ENCODE assay signal across 24 cellular contexts in genomic region chr10:116792772-116793171, GRCh38. TPM values are rescaled to one million over a fixed set of nuclear protein-coding genes. Genes with fewer than 3 reads are reported as not detected.
"Had no signal": no experiment of that assay in that cellular context is flagged by ENCODE, and none has a peak within 500 bp of the region (broad histone marks: within the 10 kb centered on the region; RNA-seq: fewer than 3 reads in every experiment).

No MANE protein-coding gene starts in this region.

- H3K9me3 Mint-ChIP-seq: dendritic cell treated with granulocyte-macrophage colony-stimulating factor and Interleukin-4, amounts not matched to agents 40 ng/mL and 50 ng/mL, for 4 days; effector memory CD8-positive, alpha-beta T cell; immature natural killer cell; memory B cell had no signal

- H3K27ac Mint-ChIP-seq: dendritic cell treated with granulocyte-macrophage colony-stimulating factor and Interleukin-4, amounts not matched to agents 40 ng/mL and 50 ng/mL, for 4 days; effector memory CD8-positive, alpha-beta T cell; endodermal cell; immature natural killer cell; memory B cell had no signal

- H3K4me3 Mint-ChIP-seq: dendritic cell treated with granulocyte-macrophage colony-stimulating factor and Interleukin-4, amounts not matched to agents 40 ng/mL and 50 ng/mL, for 4 days; effector memory CD8-positive, alpha-beta T cell; endodermal cell; immature natural killer cell; memory B cell had no signal

- ATAC-seq: effector memory CD8-positive, alpha-beta T cell; foreskin keratinocyte; gastroesophageal sphincter; heart left ventricle; left colon; left lobe of liver had no signal

- DNase-seq: colonic mucosa; cortex of kidney; effector CD8-positive, alpha-beta T cell; effector memory CD8-positive, alpha-beta T cell; endodermal cell; foreskin keratinocyte; heart left ventricle; hypothalamus; immature natural killer cell; islet precursor cell; kidney; kidney glomerular epithelial cell; left colon; left ventricle myocardium inferior; mammary epithelial cell; mesendoderm; midbrain had no signal

- H3K36me3 Mint-ChIP-seq: immature natural killer cell, memory B cell had no signal

RNA-seq across cellular contexts. Expression of gene ENO4, which starts 56.5 kb away (rescaled TPM):
- total RNA-seq: colonic mucosa, epithelial cell of proximal tubule, fibroblast of villous mesenchyme, left lobe of liver, left ventricle myocardium inferior, mammary epithelial cell, mononuclear cell had no signal
